In genomic region chr10:117656385-117657367, GRCh38 we compare ENCODE assay signal across 11 cellular contexts.
DNase-seq lines count a peak whose midpoint lies in the region; ATAC-seq, FAIRE-seq and TF ChIP-seq lines count a peak whose summit lies in the region.
"Had no signal": no experiment of that assay in that cellular context is flagged by ENCODE, and none has a peak within 500 bp of the region (broad histone marks: within the 10 kb centered on the region; RNA-seq: fewer than 3 reads in every experiment).

No MANE protein-coding gene starts in this region.

- H3K27ac ChIP-seq in foreskin keratinocyte: no peak overlapping the region
- H3K27ac ChIP-seq: ascending aorta had no signal

- DNase-seq in GM12891 (ENCODE audit: insufficient read length, low spot score): peak; percentile 21
- DNase-seq in DMS79 treated with DMSO at 0.1 percent for 48 hours (lab: John Stamatoyannopoulos, UW): no peak
- no peak for DNase-seq in SIG-M5 treated with dmso at 0.1 percent for 504 hours (lab: John Stamatoyannopoulos, UW; ENCODE audit: unreplicated experiment)
- DNase-seq in NCI-H1105 treated with DMSO at 0.1 percent for 48 hours (lab: John Stamatoyannopoulos, UW): no peak
- no peak for DNase-seq in foreskin keratinocyte

- FAIRE-seq in GM12891 (lab: Jason Lieb, UNC): peak; percentile 81
- FAIRE-seq: islet of Langerhans had no signal

- peaks cover 11% of the 10 kb centered on the region for H3K4me1 ChIP-seq in foreskin keratinocyte
- H3K4me1 ChIP-seq: ascending aorta had no signal

- no peaks in the 10 kb centered on the region for H3K27me3 ChIP-seq in foreskin keratinocyte
- H3K27me3 ChIP-seq: ascending aorta had no signal

- TF ChIP-seq CTCF in foreskin keratinocyte (conservative IDR thresholded peaks at IDR 0.05): no peak

- ATAC-seq in GM19043 (IDR thresholded peaks at IDR 0.05; ENCODE audit: low read depth, unreplicated experiment) (peak; percentile 74), HG02678 (IDR thresholded peaks at IDR 0.05; ENCODE audit: unreplicated experiment) (peak; percentile 87), HG03520 (IDR thresholded peaks at IDR 0.05; ENCODE audit: unreplicated experiment) (peak; percentile 85), foreskin keratinocyte (no peak)
- ATAC-seq: esophagus mucosa had no signal

- no peak for TF ChIP-seq POLR2A in GM12891 (IDR thresholded peaks at IDR 0.05; ENCODE audit: low read depth, low read length)

TF ChIP-seq in GM12891, 5 proteins besides CTCF, POLR2A, EP300 and RAD21:
- TF ChIP-seq TAF1 (IDR thresholded peaks at IDR 0.05; ENCODE audit: low read depth, low read length): no peak
- 0 out of 2 replicates have a peak, but pooled peaks have one; percentile 33 for TF ChIP-seq POU2F2 (IDR thresholded peaks at IDR 0.05; ENCODE audit: low read depth, low read length)
- peak; percentile 98 for TF ChIP-seq SPI1 (IDR thresholded peaks at IDR 0.05; ENCODE audit: low read depth, low read length)
- TF ChIP-seq PAX5 (IDR thresholded peaks at IDR 0.05; ENCODE audit: insufficient read depth, low read length, severe bottlenecking): no peak
- no peak for TF ChIP-seq POLR2AphosphoS5 (IDR thresholded peaks at IDR 0.05; ENCODE audit: low read depth, low read length)
